Comparison of ENCODE assay signal across 21 cellular contexts in genomic region chr3:35643391-35643790, GRCh38. TPM values are rescaled to one million over a fixed set of nuclear protein-coding genes. Genes with fewer than 3 reads are reported as not detected.
DNase-seq lines count a peak whose midpoint lies in the region; ATAC-seq and TF ChIP-seq lines count a peak whose summit lies in the region.
"Had no signal": no experiment of that assay in that cellular context is flagged by ENCODE, and none has a peak within 500 bp of the region (broad histone marks: within the 10 kb centered on the region; RNA-seq: fewer than 3 reads in every experiment).

No MANE protein-coding gene starts in this region.

- no peaks in the 10 kb centered on the region for H3K79me1 ChIP-seq in mesendoderm (ENCODE audit: low read length)

- no peak overlapping the region for H3K9ac ChIP-seq in mesendoderm (ENCODE audit: low read length)
- H3K9ac ChIP-seq: SK-N-SH had no signal

- no peaks in the 10 kb centered on the region for H3K4me1 ChIP-seq in mesendoderm (ENCODE audit: control insufficient read depth, low read depth, low read length)
- no peaks in the 10 kb centered on the region for H3K4me1 ChIP-seq in foreskin keratinocyte

- peaks cover 19% of the 10 kb centered on the region for H3K27me3 ChIP-seq in mesendoderm (ENCODE audit: insufficient read depth, low read length, poor library complexity)
- peaks cover 46% of the 10 kb centered on the region for H3K27me3 ChIP-seq in foreskin keratinocyte

- H4K8ac ChIP-seq in mesendoderm (ENCODE audit: low read depth, low read length) = no peak overlapping the region

- H3K4me2 ChIP-seq in mesendoderm (ENCODE audit: low read length) = no peak overlapping the region
- H3K4me2 ChIP-seq: SK-N-SH had no signal

- ATAC-seq in foreskin keratinocyte = no peak
- ATAC-seq: Panc1, Right ventricle myocardium inferior had no signal

- no peak for TF ChIP-seq CTCF in brain (conservative IDR thresholded peaks at IDR 0.05)
- TF ChIP-seq CTCF in foreskin keratinocyte (conservative IDR thresholded peaks at IDR 0.05) = no peak

- peaks cover 19% of the 10 kb centered on the region for H3K27me3 Mint-ChIP-seq in brain

- H3K4me3 Mint-ChIP-seq in brain = peak overlapping the region; percentile 52 to 99 (median 94)

- no peak overlapping the region for H3K4ac ChIP-seq in mesendoderm (ENCODE audit: low read depth, low read length)

- no peak overlapping the region for H2BK15ac ChIP-seq in mesendoderm (replicated peaks; ENCODE audit: low read depth)

- no peak overlapping the region for H4K5ac ChIP-seq in mesendoderm (ENCODE audit: low read length)

- no peak overlapping the region for H2BK5ac ChIP-seq in mesendoderm (ENCODE audit: low read length)

- H3K27ac ChIP-seq in mesendoderm (ENCODE audit: low read depth, low read length) = no peak overlapping the region
- H3K27ac ChIP-seq in foreskin keratinocyte = no peak overlapping the region

- no peak overlapping the region for H2AK5ac ChIP-seq in mesendoderm (ENCODE audit: low read length)

- H3K36me3 Mint-ChIP-seq in brain = no peaks in the 10 kb centered on the region

- peaks cover 77% of the 10 kb centered on the region for H3K4me1 Mint-ChIP-seq in brain

- peak overlapping the region; percentile 89 for H3K4me3 ChIP-seq in Jurkat, Clone E6-1 (ENCODE audit: low read length)
- H3K4me3 ChIP-seq in mesendoderm (ENCODE audit: low read length) = no peak overlapping the region

- H3K18ac ChIP-seq in mesendoderm (ENCODE audit: low read length) = no peak overlapping the region

- H3K56ac ChIP-seq in mesendoderm (ENCODE audit: low read length) = no peak overlapping the region

- peak overlapping the region; percentile 12 to 99 (median 85) for H3K27ac Mint-ChIP-seq in brain

- peaks cover 0 to 11% (median 4%) of the 10 kb centered on the region in 5 experiments for H3K9me3 Mint-ChIP-seq in brain

- DNase-seq in Jurkat, Clone E6-1 (ENCODE audit: low read depth, low spot score) = no peak
- DNase-seq in mesendoderm = peak; percentile 24
- peak; percentile 68 for DNase-seq in superior temporal gyrus (ENCODE audit: extremely low spot score)
- no peak for DNase-seq in NCI-H2107 treated with DMSO at 0.1 percent for 48 hours (lab: John Stamatoyannopoulos, UW; ENCODE audit: unreplicated experiment)
- no peak for DNase-seq in SIG-M5 treated with dmso at 0.1 percent for 504 hours (lab: John Stamatoyannopoulos, UW; ENCODE audit: unreplicated experiment)
- DNase-seq in foreskin keratinocyte = no peak
- DNase-seq: COR-L47, DMS153, EL, H7, IMR-90, MV-4-11, NCI-H1417 treated with DMSO at 0.1 percent for 48 hours, NCI-H1930, NCI-H2171, NCI-H510A, SK-N-SH had no signal

- H3K36me3 ChIP-seq in mesendoderm (ENCODE audit: control insufficient read depth, insufficient read depth, low read length) = no peaks in the 10 kb centered on the region

- H2BK120ac ChIP-seq in mesendoderm (ENCODE audit: low read depth, low read length) = no peak overlapping the region

- no peak overlapping the region for H3K23ac ChIP-seq in mesendoderm (ENCODE audit: low read length)

- no CpG with 5 or more reads among the region's 1 CpG for WGBS in mesendoderm (ENCODE audit: extremely low coverage, insufficient coverage, low lambda C conversion rate)

- H3K79me2 ChIP-seq in mesendoderm (ENCODE audit: control insufficient read depth, insufficient read depth, low read length) = no peaks in the 10 kb centered on the region

RNA-seq across cellular contexts. Expression of gene ARPP21, which starts 4.1 kb away (rescaled TPM):
- 80.0 TPM for polyA plus RNA-seq in Jurkat, Clone E6-1 (2012; ENCODE audit: insufficient read depth, insufficient read length)
- 9.4 TPM for polyA plus RNA-seq in brain (ENCODE audit: insufficient read depth, low read depth, low replicate concordance)
- not detected for polyA plus RNA-seq in mesendoderm (2013, experiment 1 of 2)
- not detected for polyA plus RNA-seq in mesendoderm (2013, experiment 2 of 2)
- total RNA-seq in foreskin keratinocyte = not detected in 2 replicates
- polyA plus RNA-seq in foreskin keratinocyte = not detected in 2 replicates
- total RNA-seq: H7, HT-29, IMR-90, Right ventricle myocardium inferior had no signal
- polyA plus RNA-seq: IMR-90 had no signal

Comparison
In these comparisons a context has a peak if more than half of its experiments do, and no peak if none do; other contexts are left out.
1. DNase-seq: peak in mesendoderm (single experiment) and superior temporal gyrus (single experiment); none in Jurkat, Clone E6-1 (single experiment), NCI-H2107 treated with DMSO at 0.1 percent for 48 hours (single experiment), SIG-M5 treated with dmso at 0.1 percent for 504 hours (single experiment) and foreskin keratinocyte (0 of 2).
2. RNA of gene ARPP21, which starts 4.1 kb away (polyA plus RNA-seq): 9.4 TPM in brain (single experiment); not detected in foreskin keratinocyte; every median in the first group is over 10 times any median in the second.